ENCODE assay signal across 1 cellular context in the genomic region with DNA sequence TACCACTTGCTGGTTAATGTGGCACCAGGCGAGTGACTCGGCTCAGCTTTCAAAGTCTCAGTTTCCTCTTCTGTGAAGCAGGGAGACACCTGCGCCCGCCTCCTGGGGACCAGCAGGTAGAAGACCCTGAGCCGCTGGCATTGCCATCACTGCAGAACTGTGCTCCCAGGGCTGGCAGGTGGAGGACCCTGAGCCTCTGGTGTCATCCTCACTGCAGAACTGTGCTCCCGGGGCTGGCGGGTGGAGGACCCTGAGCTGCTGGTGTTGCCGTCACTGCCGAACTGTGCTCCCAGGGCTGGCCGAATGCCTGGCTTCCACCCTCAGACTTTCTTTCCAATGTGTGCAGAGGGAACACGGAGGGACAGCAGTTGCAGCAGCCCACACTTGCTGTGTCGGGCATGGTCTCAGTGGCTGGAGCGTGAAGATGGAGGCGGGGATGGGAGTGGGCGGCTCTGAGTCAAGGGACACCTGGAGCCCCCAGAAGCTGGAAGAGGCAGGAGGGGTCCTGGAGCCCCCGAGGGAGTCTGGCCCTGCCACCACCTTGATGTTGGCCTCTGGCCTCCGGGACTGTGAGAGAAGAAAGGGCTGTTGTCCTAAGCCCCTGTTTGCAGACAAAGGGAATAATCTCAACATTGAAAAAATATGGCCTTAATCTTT.
TF ChIP-seq lines count a peak whose summit lies in the region.

No MANE protein-coding gene starts in this region.

TF ChIP-seq in H1, 55 proteins besides CTCF, POLR2A, EP300 and RAD21:
- TF ChIP-seq FOSL1 (IDR thresholded peaks at IDR 0.05; ENCODE audit: insufficient read depth, low read depth, low read length): no peak
- TF ChIP-seq SAP30 (IDR thresholded peaks at IDR 0.05; ENCODE audit: insufficient read depth, insufficient replicate concordance, low read length): no peak
- no peak for TF ChIP-seq RNF2 (IDR thresholded peaks at IDR 0.05; ENCODE audit: borderline replicate concordance, low read depth, low read length, missing control alignments, poor library complexity, severe bottlenecking)
- TF ChIP-seq, protein P1, sequence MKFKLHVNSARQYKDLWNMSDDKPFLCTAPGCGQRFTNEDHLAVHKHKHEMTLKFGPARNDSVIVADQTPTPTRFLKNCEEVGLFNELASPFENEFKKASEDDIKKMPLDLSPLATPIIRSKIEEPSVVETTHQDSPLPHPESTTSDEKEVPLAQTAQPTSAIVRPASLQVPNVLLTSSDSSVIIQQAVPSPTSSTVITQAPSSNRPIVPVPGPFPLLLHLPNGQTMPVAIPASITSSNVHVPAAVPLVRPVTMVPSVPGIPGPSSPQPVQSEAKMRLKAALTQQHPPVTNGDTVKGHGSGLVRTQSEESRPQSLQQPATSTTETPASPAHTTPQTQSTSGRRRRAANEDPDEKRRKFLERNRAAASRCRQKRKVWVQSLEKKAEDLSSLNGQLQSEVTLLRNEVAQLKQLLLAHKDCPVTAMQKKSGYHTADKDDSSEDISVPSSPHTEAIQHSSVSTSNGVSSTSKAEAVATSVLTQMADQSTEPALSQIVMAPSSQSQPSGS (IDR thresholded peaks at IDR 0.05; ENCODE audit: low read length): no peak
